Comparison of ENCODE assay signal across 8 cellular contexts in the genomic region with DNA sequence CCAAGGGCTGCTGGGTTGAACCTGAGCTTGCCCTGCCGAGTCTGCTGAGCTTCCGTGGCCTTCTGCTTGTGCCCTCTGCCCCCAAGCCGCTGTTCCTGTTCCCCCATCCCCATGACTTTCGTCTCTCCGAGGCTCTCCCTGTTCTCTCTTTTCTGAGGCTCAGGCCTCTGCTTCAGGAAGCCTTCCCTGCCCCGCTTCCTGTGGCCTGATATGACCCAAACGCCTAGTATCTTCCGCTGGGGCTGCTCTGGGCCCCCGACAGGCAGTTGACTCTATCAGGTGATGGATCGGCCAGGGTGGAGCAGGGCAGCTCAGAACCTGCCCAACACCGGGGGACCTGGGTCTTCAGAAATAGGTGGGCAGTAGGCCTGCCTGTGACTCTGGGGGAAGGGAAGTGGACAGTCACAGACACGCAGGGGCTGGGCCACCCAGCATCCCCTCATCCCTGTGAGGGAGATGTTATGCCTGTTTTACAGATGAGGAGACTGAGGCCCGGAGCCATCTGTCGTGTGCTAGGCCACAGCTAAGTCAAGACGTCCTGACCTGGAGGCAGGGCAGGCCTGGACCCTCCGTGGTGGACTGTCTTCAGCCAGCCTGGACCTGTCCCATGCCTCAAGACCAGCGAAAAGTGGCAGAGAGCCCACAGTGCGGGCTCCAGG. TPM values are rescaled to one million over a fixed set of nuclear protein-coding genes. Genes with fewer than 3 reads are reported as not detected.
DNase-seq lines count a peak whose midpoint lies in the region; ATAC-seq and TF ChIP-seq lines count a peak whose summit lies in the region.

No MANE protein-coding gene starts in this region.

- H3K4me3 ChIP-seq in HL-60 (replicated peaks; ENCODE audit: insufficient read depth, low read length) (peak overlapping the region; percentile 61), left ventricle myocardium inferior (peak overlapping the region; percentile 85), spleen (peak overlapping the region in 7 of 8 donors; percentile 61 to 99 (median 96))

- TF ChIP-seq CTCF in HL-60 (IDR thresholded peaks at IDR 0.05; ENCODE audit: insufficient read depth, low read length) (no peak), VCaP (conservative IDR thresholded peaks at IDR 0.05) (no peak), left ventricle myocardium inferior (IDR thresholded peaks at IDR 0.05; ENCODE audit: borderline replicate concordance) (no peak), spleen (IDR thresholded peaks at IDR 0.05 in 8 of 11, conservative IDR thresholded peaks at IDR 0.05 in 3 of 11) (no peak)

- no peak for TF ChIP-seq POLR2A in spleen (IDR thresholded peaks at IDR 0.05)

- no peak for ATAC-seq in HG03565 (IDR thresholded peaks at IDR 0.05; ENCODE audit: unreplicated experiment)

- peaks cover 33% of the 10 kb centered on the region for H3K36me3 ChIP-seq in left ventricle myocardium inferior
- peaks cover 0 to 45% (median 24%) of the 10 kb centered on the region in 6 donors for H3K36me3 ChIP-seq in spleen

- intact Hi-C loops in left ventricle myocardium inferior (cut with micrococcal nuclease) (no loop called here), spleen (cut with DNase I; ENCODE audit: low total_unique reads) (no loop called here)

- peak in 1 of 2 experiments; percentile 57 for DNase-seq in HL-60 (ENCODE audit: low read depth in 1 of 2, low spot score in 1 of 2)
- no peak for DNase-seq in left ventricle myocardium inferior
- peak; percentile 84 for DNase-seq in spleen
- no peak for DNase-seq in HuH-7.5 (ENCODE audit: low spot score)
- no peak for DNase-seq in RPMI8226
- DNase-seq in NCI-H1694 treated with DMSO at 0.1 percent for 48 hours (lab: John Stamatoyannopoulos, UW): no peak

- no peaks in the 10 kb centered on the region for H3K27me3 ChIP-seq in HL-60 (ENCODE audit: insufficient read depth, poor library complexity, severe bottlenecking)
- no peaks in the 10 kb centered on the region for H3K27me3 ChIP-seq in left ventricle myocardium inferior (ENCODE audit: low read depth)
- no peaks in the 10 kb centered on the region for H3K27me3 ChIP-seq in spleen (replicated peaks in 1 of 7)

- H3K4me1 ChIP-seq in left ventricle myocardium inferior: peaks cover 56% of the 10 kb centered on the region
- H3K4me1 ChIP-seq in spleen: peaks cover 27 to 56% (median 39%) of the 10 kb centered on the region in 6 donors

- H3K9me3 ChIP-seq in left ventricle myocardium inferior (replicated peaks) (no peaks in the 10 kb centered on the region), spleen (no peaks in the 10 kb centered on the region)

- WGBS in spleen, 5 donors: 23 to 43% (median 30%) methylated on average over 11 to 18 of the region's 18 CpGs

- H3K27ac ChIP-seq in HL-60 (replicated peaks): peak overlapping the region; percentile 91
- peak overlapping the region; percentile 100 for H3K27ac ChIP-seq in VCaP
- H3K27ac ChIP-seq in left ventricle myocardium inferior (replicated peaks): peak overlapping the region; percentile 98
- H3K27ac ChIP-seq in spleen: peak overlapping the region; percentile 80 to 100 (median 98)

RNA-seq across cellular contexts. Expression of gene BAD, which starts 16.3 kb away (rescaled TPM):
- 56.3 TPM for total RNA-seq in left ventricle myocardium inferior
- 10 to 100 TPM; 27.0 to 49.3 (median 33.4) TPM for total RNA-seq in spleen
- 10 to 100 TPM; 53.9 to 67.3 (median 61.4) TPM for polyA plus RNA-seq in spleen

RNA-seq across cellular contexts. Expression of gene PLCB3, which starts 16.8 kb away (rescaled TPM):
- 10.0 TPM for total RNA-seq in left ventricle myocardium inferior
- 10 to 100 TPM; 20.7 to 28.3 (median 22.3) TPM for total RNA-seq in spleen
- 10 to 100 TPM in 1 of 3 donors, 1 to 10 TPM in 2; 3.8 to 11.9 (median 4.4) TPM for polyA plus RNA-seq in spleen

RNA-seq across cellular contexts. Expression of gene GPR137, which starts 17.5 kb away (rescaled TPM):
- total RNA-seq in left ventricle myocardium inferior (28.4 TPM), spleen (10 to 100 TPM; 21.8 to 37.2 (median 30.2) TPM)
- 10 to 100 TPM; 13.7 to 22.8 (median 16.7) TPM for polyA plus RNA-seq in spleen

RNA-seq across cellular contexts. Expression of gene PPP1R14B, which starts 21.4 kb away (rescaled TPM):
- total RNA-seq in left ventricle myocardium inferior: 102 TPM
- total RNA-seq in spleen: 10 to 100 TPM; 47.6 to 93.9 (median 78.3) TPM
- polyA plus RNA-seq in spleen: 100 to 1,000 TPM; 139 to 190 (median 168) TPM

RNA-seq across cellular contexts. Expression of gene KCNK4, which starts 22.9 kb away (rescaled TPM):
- total RNA-seq in left ventricle myocardium inferior: not detected
- total RNA-seq in spleen: under 1 TPM in 3 of 7 donors, not detected in 4; 0.35 to 0.77 (median 0.44) TPM
- under 1 TPM in 2 of 3 donors, not detected in 1; 0.06 to 0.09 TPM for polyA plus RNA-seq in spleen
